ENCODE assay signal across 20 cellular contexts in the genomic region with DNA sequence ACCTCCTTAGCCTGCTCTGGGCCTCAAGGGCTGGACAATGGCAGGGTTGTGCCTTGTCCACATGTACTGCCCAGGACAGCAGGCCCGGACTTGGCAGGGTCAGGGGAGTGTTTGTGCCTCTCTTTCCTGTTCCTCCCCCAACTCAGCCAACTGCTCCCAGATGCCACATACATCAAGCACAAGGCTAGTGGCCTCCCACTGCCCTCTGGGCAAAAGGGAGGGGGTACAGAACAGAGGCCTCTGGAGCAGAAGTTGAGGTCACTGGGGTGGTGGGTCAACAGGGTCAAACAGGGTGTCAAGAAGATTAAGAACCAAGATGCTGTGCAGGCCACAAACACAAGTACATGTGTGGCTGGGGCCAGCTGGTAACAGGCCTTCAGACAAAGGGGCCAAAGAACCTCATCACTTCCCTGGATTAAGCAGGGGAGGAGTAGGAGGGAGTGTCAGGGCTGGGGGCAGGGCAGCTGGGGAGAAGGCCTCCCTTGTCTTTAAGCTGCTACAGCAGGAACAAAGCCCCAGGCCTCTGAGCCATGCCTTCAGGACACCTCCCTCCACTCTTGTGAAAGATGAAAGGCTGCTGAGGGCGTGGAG. TPM values are rescaled to one million over a fixed set of nuclear protein-coding genes. Genes with fewer than 3 reads are reported as not detected.
A peak's percentile ranks its signal among the peaks of the same experiment; 100 is the strongest.
DNase-seq lines count a peak whose midpoint lies in the region; ATAC-seq and TF ChIP-seq lines count a peak whose summit lies in the region.
"Had no signal": no experiment of that assay in that cellular context is flagged by ENCODE, and none has a peak within 500 bp of the region (broad histone marks: within the 10 kb centered on the region; RNA-seq: fewer than 3 reads in every experiment).

No MANE protein-coding gene starts in this region.

- no peak overlapping the region for H3K4me3 Mint-ChIP-seq in activated T-helper 17 cell treated with anti-CD3 and anti-CD28 coated beads, Interleukin-2, amount 50 U/mL, for 72 hours
- H3K4me3 Mint-ChIP-seq: GM23338; immature natural killer cell; memory B cell; naive thymus-derived CD8-positive, alpha-beta T cell; stimulated activated naive B cell treated with anti-CD40 and anti-IgM and Interleukin-4, amounts not matched to agents 10 μg/mL and 1 μg/mL and 100 μg/mL, for 72 hours had no signal

- no peak for ATAC-seq in activated T-helper 17 cell treated with anti-CD3 and anti-CD28 coated beads, Interleukin-2, amount 50 U/mL, for 72 hours (replicated peaks)
- ATAC-seq in HG03565 (IDR thresholded peaks at IDR 0.05; ENCODE audit: unreplicated experiment): no peak
- no peak for ATAC-seq in HG02623 (IDR thresholded peaks at IDR 0.05; ENCODE audit: unreplicated experiment)
- ATAC-seq: A549; GM23338; naive thymus-derived CD8-positive, alpha-beta T cell; stimulated activated naive B cell treated with anti-CD40 and anti-IgM and Interleukin-4, amounts not matched to agents 10 μg/mL and 1 μg/mL and 100 μg/mL, for 72 hours had no signal

- peaks cover 37% of the 10 kb centered on the region for H3K36me3 Mint-ChIP-seq in activated T-helper 17 cell treated with anti-CD3 and anti-CD28 coated beads, Interleukin-2, amount 50 U/mL, for 72 hours (ENCODE audit: low read depth)
- H3K36me3 Mint-ChIP-seq: immature natural killer cell; memory B cell; naive thymus-derived CD8-positive, alpha-beta T cell had no signal

- H3K9me3 Mint-ChIP-seq in activated T-helper 17 cell treated with anti-CD3 and anti-CD28 coated beads, Interleukin-2, amount 50 U/mL, for 72 hours: no peaks in the 10 kb centered on the region
- H3K9me3 Mint-ChIP-seq: GM23338; immature natural killer cell; memory B cell; naive thymus-derived CD8-positive, alpha-beta T cell had no signal

- no peak overlapping the region for H3K4me3 ChIP-seq in cardiac muscle cell
- no peak overlapping the region for H3K4me3 ChIP-seq in right atrium auricular region
- H3K4me3 ChIP-seq in mesodermal cell (ENCODE audit: extremely low read depth, insufficient read depth, low read length, poor library complexity, severe bottlenecking): no peak overlapping the region
- no peak overlapping the region for H3K4me3 ChIP-seq in tibial nerve
- no peak overlapping the region for H3K4me3 ChIP-seq in esophagus muscularis mucosa
- H3K4me3 ChIP-seq: A549, GM23338, heart right ventricle, tibial artery had no signal

- H3K4me1 ChIP-seq in cardiac muscle cell (ENCODE audit: low read depth) (peaks cover 12% of the 10 kb centered on the region), right atrium auricular region (no peaks in the 10 kb centered on the region), mesodermal cell (ENCODE audit: control insufficient read depth, insufficient read depth, low read length, poor library complexity, severe bottlenecking) (peaks cover 14% of the 10 kb centered on the region), tibial nerve (peaks cover 0 to 75% (median 32%) of the 10 kb centered on the region in 4 donors), esophagus muscularis mucosa (peaks cover 0 to 20% (median 0%) of the 10 kb centered on the region in 4 donors)
- H3K4me1 ChIP-seq: heart right ventricle, tibial artery had no signal

- 53% methylated on average over 2 of the region's 2 CpGs; no CpG with 5 or more reads in 1 of the 2 experiments for WGBS in mesodermal cell (ENCODE audit: insufficient coverage in 2 of 2), 2 experiments
- WGBS in tibial nerve, 2 donors: 48% methylated on average over 2 of the region's 2 CpGs
- WGBS in esophagus muscularis mucosa: 63% methylated on average over 2 of the region's 2 CpGs

- intact Hi-C loops in esophagus muscularis mucosa (cut with DNase I): no loop called here

- no peaks in the 10 kb centered on the region for H3K9me3 ChIP-seq in cardiac muscle cell (ENCODE audit: low read depth)
- no peaks in the 10 kb centered on the region for H3K9me3 ChIP-seq in right atrium auricular region
- no peaks in the 10 kb centered on the region for H3K9me3 ChIP-seq in mesodermal cell (ENCODE audit: control insufficient read depth, low read length)
- no peaks in the 10 kb centered on the region for H3K9me3 ChIP-seq in tibial nerve
- H3K9me3 ChIP-seq in esophagus muscularis mucosa: no peaks in the 10 kb centered on the region
- H3K9me3 ChIP-seq: A549, heart right ventricle, tibial artery had no signal

- no peaks in the 10 kb centered on the region for H3K36me3 ChIP-seq in cardiac muscle cell
- no peaks in the 10 kb centered on the region for H3K36me3 ChIP-seq in right atrium auricular region
- peaks cover 32% of the 10 kb centered on the region for H3K36me3 ChIP-seq in mesodermal cell (ENCODE audit: control insufficient read depth, insufficient read depth, low read length)
- H3K36me3 ChIP-seq in tibial nerve: peaks cover 0 to 26% (median 0%) of the 10 kb centered on the region in 3 donors
- peaks cover 0 to 5% (median 0%) of the 10 kb centered on the region in 4 donors for H3K36me3 ChIP-seq in esophagus muscularis mucosa
- H3K36me3 ChIP-seq: heart right ventricle had no signal

- TF ChIP-seq EP300 in tibial nerve (IDR thresholded peaks at IDR 0.05) (peak in 1 of 2 donors; percentile 88), esophagus muscularis mucosa (IDR thresholded peaks at IDR 0.05) (no peak)

- DNase-seq in cardiac muscle cell (ENCODE audit: low read depth in 1 of 2, low spot score in 1 of 2): peak in 1 of 2 donors; percentile 45
- no peak for DNase-seq in right atrium auricular region (ENCODE audit: low spot score)
- no peak for DNase-seq in tibial nerve (ENCODE audit: low spot score in 2 of 2)
- no peak for DNase-seq in esophagus muscularis mucosa (ENCODE audit: extremely low spot score)
- DNase-seq: activated effector memory CD4-positive, alpha-beta T cell treated with anti-CD3 and anti-CD28 coated beads, Interleukin-2, amount 50 U/mL, for 16 hours; DMS79; effector memory CD4-positive, alpha-beta T cell; heart right ventricle; immature natural killer cell; naive thymus-derived CD8-positive, alpha-beta T cell; NCI-H1694 treated with DMSO at 0.1 percent for 48 hours; stimulated activated naive B cell treated with anti-CD40 and anti-IgM and Interleukin-4, amounts not matched to agents 10 μg/mL and 1 μg/mL and 100 μg/mL, for 72 hours; tibial artery had no signal

- H3K27me3 Mint-ChIP-seq in activated T-helper 17 cell treated with anti-CD3 and anti-CD28 coated beads, Interleukin-2, amount 50 U/mL, for 72 hours: no peaks in the 10 kb centered on the region

- TF ChIP-seq CTCF in cardiac muscle cell (IDR thresholded peaks at IDR 0.05; ENCODE audit: low read depth, low read length) (no peak), right atrium auricular region (IDR thresholded peaks at IDR 0.05) (no peak), tibial nerve (IDR thresholded peaks at IDR 0.05) (no peak), esophagus muscularis mucosa (IDR thresholded peaks at IDR 0.05) (no peak)

- TF ChIP-seq POLR2A in tibial nerve (IDR thresholded peaks at IDR 0.05) (no peak), esophagus muscularis mucosa (IDR thresholded peaks at IDR 0.05; ENCODE audit: low read depth) (no peak)

- H3K27ac ChIP-seq in cardiac muscle cell (peak overlapping the region; percentile 30), right atrium auricular region (no peak overlapping the region), mesodermal cell (ENCODE audit: low read depth, low read length, severe bottlenecking) (peak overlapping the region; percentile 86), tibial nerve (peak overlapping the region in 3 of 4 donors; percentile 47 to 82 (median 81)), esophagus muscularis mucosa (replicated peaks in 1 of 4) (peak overlapping the region in 1 of 4 donors; percentile 59)
- H3K27ac ChIP-seq: A549, heart right ventricle, tibial artery had no signal

- H3K27ac Mint-ChIP-seq in activated T-helper 17 cell treated with anti-CD3 and anti-CD28 coated beads, Interleukin-2, amount 50 U/mL, for 72 hours: peak overlapping the region; percentile 54
- H3K27ac Mint-ChIP-seq: immature natural killer cell; memory B cell; naive thymus-derived CD8-positive, alpha-beta T cell; stimulated activated naive B cell treated with anti-CD40 and anti-IgM and Interleukin-4, amounts not matched to agents 10 μg/mL and 1 μg/mL and 100 μg/mL, for 72 hours had no signal

- H3K4me1 Mint-ChIP-seq in activated T-helper 17 cell treated with anti-CD3 and anti-CD28 coated beads, Interleukin-2, amount 50 U/mL, for 72 hours: peaks cover 9% of the 10 kb centered on the region
- H3K4me1 Mint-ChIP-seq: immature natural killer cell had no signal

- no peaks in the 10 kb centered on the region for H3K27me3 ChIP-seq in cardiac muscle cell
- no peaks in the 10 kb centered on the region for H3K27me3 ChIP-seq in right atrium auricular region
- H3K27me3 ChIP-seq in tibial nerve: no peaks in the 10 kb centered on the region
- no peaks in the 10 kb centered on the region for H3K27me3 ChIP-seq in esophagus muscularis mucosa
- H3K27me3 ChIP-seq: tibial artery had no signal

RNA-seq across cellular contexts. Expression of gene KCNK5, which starts 36.0 kb away (rescaled TPM):
- total RNA-seq in cardiac muscle cell (0.27 and 0.28 TPM in 2 replicates), right atrium auricular region (1 to 10 TPM; 1.1 to 2.0 TPM), tibial nerve (10 to 100 TPM; 16.7 to 20.0 (median 18.4) TPM), esophagus muscularis mucosa (1 to 10 TPM; 6.2 to 9.2 (median 7.4) TPM)
- polyA plus RNA-seq in cardiac muscle cell: 0.21 TPM in 1 of 2 replicates, not detected in the other
- total RNA-seq in activated T-helper 17 cell treated with anti-CD3 and anti-CD28 coated beads, Interleukin-2, amount 50 U/mL, for 72 hours: 1 to 10 TPM; 6.1 to 8.9 TPM
- 7.1 TPM for polyA plus RNA-seq in mesodermal cell (2013, experiment 1 of 2)
- polyA plus RNA-seq in mesodermal cell (2013, experiment 2 of 2): 5.9 TPM
- polyA plus RNA-seq: naive thymus-derived CD8-positive, alpha-beta T cell had no signal

Comparison
In these comparisons a context has a peak if more than half of its experiments do, and no peak if none do; other contexts are left out.
1. H3K27ac ChIP-seq: peak in cardiac muscle cell (single experiment), mesodermal cell (single experiment) and tibial nerve (3 of 4); none in right atrium auricular region (0 of 2).